8 cellular contexts compared by ENCODE assay signal in the genomic region with DNA sequence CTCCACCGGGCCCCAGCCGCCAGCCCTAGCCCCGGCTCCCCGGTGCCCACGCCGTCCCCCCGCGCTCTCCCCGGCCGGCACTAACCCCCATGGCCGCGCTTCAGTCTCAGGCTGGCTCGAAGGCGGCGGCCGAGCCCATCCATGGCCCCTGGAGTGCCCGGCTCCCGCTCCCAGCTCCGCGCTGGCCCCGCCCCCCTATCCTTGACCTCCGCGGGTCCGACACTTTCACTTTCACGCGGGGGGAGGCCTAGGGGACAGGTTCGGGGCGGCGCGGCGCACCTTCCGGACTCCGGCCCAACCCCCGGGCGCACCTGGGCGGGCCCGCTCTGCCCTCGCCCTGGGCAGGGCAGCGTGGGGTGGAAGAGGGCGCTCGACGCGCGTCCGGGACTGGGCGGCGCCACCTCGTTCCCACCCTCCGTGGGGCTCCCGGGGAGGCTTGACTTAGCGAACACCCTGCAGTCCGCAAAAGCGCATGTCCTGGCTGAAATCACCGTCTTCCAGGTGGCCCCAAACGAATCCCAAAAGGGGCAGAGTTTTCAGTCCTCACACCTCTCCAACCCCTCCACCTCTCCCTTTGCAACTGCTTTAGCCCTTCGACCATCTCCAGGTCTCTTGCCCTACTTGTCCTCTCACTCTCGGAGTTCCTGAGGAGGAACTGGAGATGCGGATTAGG. TPM values are rescaled to one million over a fixed set of nuclear protein-coding genes. Genes with fewer than 3 reads are reported as not detected.
DNase-seq lines count a peak whose midpoint lies in the region; ATAC-seq and TF ChIP-seq lines count a peak whose summit lies in the region.

No MANE protein-coding gene starts in this region.

- DNase-seq in Daoy (ENCODE audit: low read depth): peak; percentile 57
- peak; percentile 72 for DNase-seq in activated CD4-positive, alpha-beta T cell treated with anti-CD3 and anti-CD28 coated beads, Interleukin-2, amount 50 U/mL, for 1 hour
- DNase-seq in endodermal cell: no peak
- no peak for DNase-seq in neural progenitor cell (ENCODE audit: low spot score)
- peak; percentile 83 for DNase-seq in ureter (ENCODE audit: low spot score)
- no peak for DNase-seq in glomerular visceral epithelial cell (ENCODE audit: extremely low spot score)

- WGBS in endodermal cell (ENCODE audit: insufficient coverage in 1 of 2, insufficient read length in 1 of 2), 2 experiments: 94 to 96% methylated on average over 22 to 58 of the region's 58 CpGs

- H3F3A ChIP-seq in neural progenitor cell (ENCODE audit: low read depth): no peaks in the 10 kb centered on the region

- H3K27ac Mint-ChIP-seq in endodermal cell (no peak overlapping the region), neural progenitor cell (no peak overlapping the region)

- H3K4me3 Mint-ChIP-seq in endodermal cell (peak overlapping the region; percentile 17), neural progenitor cell (peak overlapping the region; percentile 75)

- H2AFZ ChIP-seq in KMS-11 (ENCODE audit: low read depth): peak overlapping the region; percentile 57
- no peak overlapping the region for H2AFZ ChIP-seq in neural progenitor cell (replicated peaks)

- H3K27me3 Mint-ChIP-seq in endodermal cell (ENCODE audit: insufficient read depth): peaks cover 15% of the 10 kb centered on the region
- H3K27me3 Mint-ChIP-seq in neural progenitor cell (ENCODE audit: insufficient read depth, low read depth): peaks cover 33% of the 10 kb centered on the region

- H3K27me3 ChIP-seq in KMS-11 (ENCODE audit: insufficient read depth, low read depth) (no peaks in the 10 kb centered on the region), endodermal cell (ENCODE audit: control insufficient read depth, insufficient read depth, low read length, poor library complexity, severe bottlenecking) (no peaks in the 10 kb centered on the region), neural progenitor cell (peaks cover 28% of the 10 kb centered on the region)

- H3K79me2 ChIP-seq in KMS-11 (ENCODE audit: insufficient read depth, low read depth): no peaks in the 10 kb centered on the region
- no peaks in the 10 kb centered on the region for H3K79me2 ChIP-seq in neural progenitor cell (ENCODE audit: low read depth)

- TF ChIP-seq CTCF in KMS-11 (conservative IDR thresholded peaks at IDR 0.05; ENCODE audit: low read depth, low read length): no peak
- no peak for TF ChIP-seq CTCF in endodermal cell (conservative IDR thresholded peaks at IDR 0.05)
- no peak for TF ChIP-seq CTCF in neural progenitor cell (IDR thresholded peaks at IDR 0.05)

- peaks cover 16% of the 10 kb centered on the region for H3K4me1 ChIP-seq in KMS-11 (ENCODE audit: low read depth, poor library complexity, severe bottlenecking)
- H3K4me1 ChIP-seq in endodermal cell (ENCODE audit: control insufficient read depth, insufficient read depth, low read length): peaks cover 5% of the 10 kb centered on the region
- H3K4me1 ChIP-seq in neural progenitor cell: no peaks in the 10 kb centered on the region

- no peaks in the 10 kb centered on the region for H3K36me3 ChIP-seq in KMS-11 (ENCODE audit: insufficient read depth)
- no peaks in the 10 kb centered on the region for H3K36me3 ChIP-seq in endodermal cell (ENCODE audit: control insufficient read depth, insufficient read depth, low read length)
- no peaks in the 10 kb centered on the region for H3K36me3 ChIP-seq in neural progenitor cell

- H4K20me1 ChIP-seq in KMS-11 (ENCODE audit: insufficient read depth) (no peaks in the 10 kb centered on the region), neural progenitor cell (ENCODE audit: low read depth) (no peaks in the 10 kb centered on the region)

- H3K9me3 ChIP-seq in endodermal cell (ENCODE audit: control insufficient read depth, low read length) (no peaks in the 10 kb centered on the region), neural progenitor cell (ENCODE audit: low read depth) (no peaks in the 10 kb centered on the region)

- H3K4me2 ChIP-seq in KMS-11 (peak overlapping the region; percentile 51; the same call in 1 of the 2 replicates), neural progenitor cell (no peak overlapping the region)

- peak overlapping the region; percentile 53 for H3K27ac ChIP-seq in KMS-11
- H3K27ac ChIP-seq in endodermal cell (ENCODE audit: low read depth, low read length): no peak overlapping the region
- no peak overlapping the region for H3K27ac ChIP-seq in neural progenitor cell

- peak overlapping the region; percentile 81 for H3K9ac ChIP-seq in KMS-11
- no peak overlapping the region for H3K9ac ChIP-seq in endodermal cell (ENCODE audit: extremely low read depth, low read length, poor library complexity, severe bottlenecking)
- H3K9ac ChIP-seq in neural progenitor cell: no peak overlapping the region

- peaks cover 2% of the 10 kb centered on the region for H3K36me3 Mint-ChIP-seq in endodermal cell (ENCODE audit: low read depth)
- H3K36me3 Mint-ChIP-seq in neural progenitor cell: no peaks in the 10 kb centered on the region

- H3K9me3 Mint-ChIP-seq in endodermal cell: peaks cover 2% of the 10 kb centered on the region
- no peaks in the 10 kb centered on the region for H3K9me3 Mint-ChIP-seq in neural progenitor cell

- peak; percentile 66 for ATAC-seq in GM21447 (IDR thresholded peaks at IDR 0.05; ENCODE audit: unreplicated experiment)

- peaks cover 15% of the 10 kb centered on the region for H3K4me1 Mint-ChIP-seq in endodermal cell
- peaks cover 6% of the 10 kb centered on the region for H3K4me1 Mint-ChIP-seq in neural progenitor cell

- peak overlapping the region; percentile 32 for H3K4me3 ChIP-seq in KMS-11 (IDR thresholded peaks at IDR 0.05; ENCODE audit: insufficient read depth, low read depth, low read length)
- no peak overlapping the region for H3K4me3 ChIP-seq in endodermal cell (ENCODE audit: low read length)
- H3K4me3 ChIP-seq in neural progenitor cell: no peak overlapping the region

RNA-seq across cellular contexts. Expression of a gene that starts 3.9 kb away (rescaled TPM):
- total RNA-seq in Daoy (2014; rRNA removed; shearing (Covaris generic)): 5.7 and 11.0 TPM in 2 replicates
- total RNA-seq in endodermal cell (1 to 10 TPM in 1 of 2 donors, under 1 TPM in 1; 0.89 to 2.6 TPM), neural progenitor cell (ENCODE audit: low replicate concordance) (not detected in 2 replicates), ureter (134 TPM)
- not detected for polyA plus RNA-seq in endodermal cell (2013, experiment 1 of 2)
- not detected for polyA plus RNA-seq in endodermal cell (2013, experiment 2 of 2)

RNA-seq across cellular contexts. Expression of a gene that starts 23.2 kb away (rescaled TPM):
- total RNA-seq in Daoy (2014; rRNA removed; shearing (Covaris generic)): 0.29 TPM in 1 of 2 replicates, not detected in the other
- total RNA-seq in endodermal cell: not detected
- not detected for polyA plus RNA-seq in endodermal cell (2013, experiment 1 of 2)
- polyA plus RNA-seq in endodermal cell (2013, experiment 2 of 2): not detected
- not detected in 2 replicates for total RNA-seq in neural progenitor cell (ENCODE audit: low replicate concordance)
- total RNA-seq in ureter: 4.6 TPM

Comparison
In these comparisons a context has a peak if more than half of its experiments do, and no peak if none do; other contexts are left out.
1. DNase-seq: peak in Daoy (single experiment), activated CD4-positive, alpha-beta T cell treated with anti-CD3 and anti-CD28 coated beads, Interleukin-2, amount 50 U/mL, for 1 hour (single experiment) and ureter (single experiment); none in endodermal cell (single experiment), neural progenitor cell (single experiment) and glomerular visceral epithelial cell (single experiment).
2. RNA of a gene that starts 3.9 kb away (total RNA-seq): 134 TPM in ureter (single experiment); 5.7 to 11.0 TPM in Daoy, 0.89 to 2.6 TPM in endodermal cell and not detected in neural progenitor cell; every median in the first group is over 10 times any median in the second.